17 cellular contexts compared by ENCODE assay signal in the genomic region with DNA sequence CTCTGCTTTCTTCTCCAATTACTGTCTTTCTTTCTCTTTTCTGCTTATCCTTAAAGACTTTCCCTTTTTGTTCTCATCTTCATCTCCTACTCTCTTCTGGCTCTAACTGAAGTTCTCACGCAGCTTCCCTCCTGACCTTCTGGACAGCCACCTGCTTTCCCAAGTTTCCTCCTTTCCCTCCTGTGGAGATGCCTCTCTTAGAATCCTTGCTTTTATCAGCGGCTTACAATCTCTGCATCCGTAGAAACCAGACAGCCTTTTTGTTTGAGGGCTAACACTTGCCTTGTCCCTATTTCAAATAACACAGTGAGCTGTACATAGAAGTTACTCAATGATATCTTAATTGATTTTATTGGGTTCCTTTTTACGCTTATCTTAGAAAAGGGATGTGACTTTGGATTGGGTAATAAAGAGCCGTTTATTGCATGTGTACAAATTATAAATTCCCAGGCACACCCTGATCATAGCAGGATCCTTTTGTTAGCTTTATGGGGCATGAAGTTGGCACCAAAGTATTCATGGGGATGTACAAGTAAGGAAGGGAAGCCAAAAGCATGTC. TPM values are rescaled to one million over a fixed set of nuclear protein-coding genes. Genes with fewer than 3 reads are reported as not detected.
DNase-seq lines count a peak whose midpoint lies in the region; ATAC-seq and TF ChIP-seq lines count a peak whose summit lies in the region.
"Had no signal": no experiment of that assay in that cellular context is flagged by ENCODE, and none has a peak within 500 bp of the region (broad histone marks: within the 10 kb centered on the region; RNA-seq: fewer than 3 reads in every experiment).

No MANE protein-coding gene starts in this region.

- H3K4me1 ChIP-seq in mammary epithelial cell (ENCODE audit: insufficient read depth, low read length) (peaks cover 42% of the 10 kb centered on the region), SK-N-SH (ENCODE audit: control insufficient read depth in 1 of 2, insufficient read depth in 2 of 2, low read depth in 1 of 2, low read length in 1 of 2) (peaks cover 7 to 17% of the 10 kb centered on the region in 2 experiments)

- no peak for TF ChIP-seq CTCF in CD14-positive monocyte (IDR thresholded peaks at IDR 0.05)
- TF ChIP-seq CTCF in mammary epithelial cell (conservative IDR thresholded peaks at IDR 0.05 in 1 of 2, IDR thresholded peaks at IDR 0.05 in 1 of 2; ENCODE audit: extremely low read depth in 1 of 2, insufficient read depth in 1 of 2, low read depth in 1 of 2, low read length in 2 of 2), result no peak
- no peak for TF ChIP-seq CTCF in SK-N-SH (IDR thresholded peaks at IDR 0.05)

- H3K36me3 Mint-ChIP-seq in CD14-positive monocyte, result peaks cover 15 to 17% of the 10 kb centered on the region in 2 donors
- H3K36me3 Mint-ChIP-seq in natural killer cell treated with Interleukin-12 subunit alpha and Interleukin-12 subunit beta and Interleukin-15 and Interleukin-18, amount 100 ng/mL, for 72 hours, result peaks cover 11% of the 10 kb centered on the region

- H3K27me3 ChIP-seq in mammary epithelial cell (ENCODE audit: insufficient read depth, low read length) (no peaks in the 10 kb centered on the region), SK-N-SH (ENCODE audit: insufficient read depth) (no peaks in the 10 kb centered on the region)
- H3K27me3 ChIP-seq: body of pancreas, tibial artery had no signal

- intact Hi-C loops in CD14-positive monocyte (cut with micrococcal nuclease) (loop anchor here in 1 of 2 donors (5.0 kb wide), 1 partner anchor 35 kb away; no protein-coding TSS in a partner anchor), mammary epithelial cell (cut with micrococcal nuclease) (no loop called here)

- no peak overlapping the region for H3K4me3 ChIP-seq in mammary epithelial cell (replicated peaks in 1 of 3; ENCODE audit: insufficient read depth in 1 of 3, low read depth in 2 of 3, low read length in 3 of 3)
- H3K4me3 ChIP-seq in SK-N-SH (ENCODE audit: low read depth in 2 of 2, low read length in 1 of 2), result no peak overlapping the region
- H3K4me3 ChIP-seq: body of pancreas, SK-N-MC, tibial artery had no signal

- TF ChIP-seq RAD21 in SK-N-SH (IDR thresholded peaks at IDR 0.05; ENCODE audit: low read length), result no peak

- POLR2A ChIA-PET in SK-N-SH (lab: Yijun Ruan, JAX), result no interaction called here

- H3K79me2 ChIP-seq in mammary epithelial cell (ENCODE audit: insufficient read depth, low read length) (peaks cover 29% of the 10 kb centered on the region), SK-N-SH (ENCODE audit: insufficient read depth) (peaks cover 23% of the 10 kb centered on the region)

- no peak for ATAC-seq in natural killer cell treated with Interleukin-12 subunit alpha and Interleukin-12 subunit beta and Interleukin-15 and Interleukin-18, amount 100 ng/mL, for 72 hours
- ATAC-seq: body of pancreas, sciatic nerve had no signal

- H3K9ac ChIP-seq in mammary epithelial cell (ENCODE audit: insufficient read depth, low read length) (no peak overlapping the region), SK-N-SH (no peak overlapping the region)

- H3K4me3 Mint-ChIP-seq in CD14-positive monocyte, result peak overlapping the region; percentile 3 to 55
- peak overlapping the region; percentile 32 for H3K4me3 Mint-ChIP-seq in natural killer cell treated with Interleukin-12 subunit alpha and Interleukin-12 subunit beta and Interleukin-15 and Interleukin-18, amount 100 ng/mL, for 72 hours

- H4K20me1 ChIP-seq in mammary epithelial cell (ENCODE audit: insufficient read depth, low read length), result no peaks in the 10 kb centered on the region
- no peaks in the 10 kb centered on the region; the same call in 1 of the 2 replicates for H4K20me1 ChIP-seq in SK-N-SH (ENCODE audit: insufficient read depth)

- TF ChIP-seq EP300 in SK-N-SH (IDR thresholded peaks at IDR 0.05; ENCODE audit: borderline replicate concordance in 1 of 2, low read depth in 1 of 2, low read length in 1 of 2), result no peak

- in situ Hi-C loops in mammary epithelial cell (cut with MboI; ENCODE audit: low sequenced_read_pairs in 2 of 2), result no loop called here

- peaks cover 0 to 1% (median 0%) of the 10 kb centered on the region in 7 donors for H3K9me3 Mint-ChIP-seq in CD14-positive monocyte
- no peaks in the 10 kb centered on the region for H3K9me3 Mint-ChIP-seq in natural killer cell treated with Interleukin-12 subunit alpha and Interleukin-12 subunit beta and Interleukin-15 and Interleukin-18, amount 100 ng/mL, for 72 hours

- peaks cover 0 to 4% (median 2%) of the 10 kb centered on the region in 3 donors for H3K27me3 Mint-ChIP-seq in CD14-positive monocyte (ENCODE audit: low read depth in 3 of 3)
- no peaks in the 10 kb centered on the region for H3K27me3 Mint-ChIP-seq in natural killer cell treated with Interleukin-12 subunit alpha and Interleukin-12 subunit beta and Interleukin-15 and Interleukin-18, amount 100 ng/mL, for 72 hours

- no TSS peak for BruUV-seq in mammary epithelial cell (replicated peaks; lab: Mats Ljungman, UMichigan)

- H3K9me2 ChIP-seq in SK-N-SH, result no peaks in the 10 kb centered on the region

- CTCF ChIA-PET in mammary epithelial cell (lab: Charles Lee; ENCODE audit: low non-redundant PET), result no interaction called here
- CTCF ChIA-PET in SK-N-SH (lab: Yijun Ruan, JAX), result interaction anchor here (1.8 kb wide), 1 partner anchor 34 kb away, joined by 7 read pairs; no protein-coding TSS in a partner anchor

- H3K9me3 ChIP-seq in mammary epithelial cell (replicated peaks; ENCODE audit: insufficient read depth, low read length) (no peaks in the 10 kb centered on the region), SK-N-SH (no peaks in the 10 kb centered on the region)
- H3K9me3 ChIP-seq: body of pancreas, tibial artery had no signal

- no peak overlapping the region for H2AFZ ChIP-seq in mammary epithelial cell (ENCODE audit: low read depth, low read length)
- no peak overlapping the region for H2AFZ ChIP-seq in SK-N-SH (ENCODE audit: low read depth)

- DNase-seq in CD14-positive monocyte (ENCODE audit: low spot score), result no peak
- peak; percentile 81 for DNase-seq in LoVo (ENCODE audit: low spot score)
- DNase-seq in mammary epithelial cell, result no peak
- no peak for DNase-seq in natural killer cell treated with Interleukin-12 subunit alpha and Interleukin-12 subunit beta and Interleukin-15 and Interleukin-18, amount 100 ng/mL, for 72 hours (ENCODE audit: low spot score)
- DNase-seq in NCI-H2081 treated with DMSO at 0.1 percent for 48 hours (lab: John Stamatoyannopoulos, UW), result no peak
- DNase-seq in A172 (ENCODE audit: low spot score), result no peak
- DNase-seq in SK-N-SH, result no peak
- DNase-seq in activated CD4-positive, alpha-beta T cell treated with anti-CD3 and anti-CD28 coated beads for 4 hours, result no peak
- DNase-seq: activated naive CD4-positive, alpha-beta T cell treated with Interleukin-2 at 50 U/mL for 16 hours; body of pancreas; DMS153; NCI-H1105; stimulated activated CD4-positive, alpha-beta T cell treated with anti-CD3 and anti-CD28 coated beads, Interleukin-2, amount 100 ng/mL, for 48 hours; stimulated activated CD8-positive, alpha-beta memory T cell treated with anti-CD3 and anti-CD28 coated beads, Interleukin-4, amount 100 ng/mL, for 48 hours; tibial artery had no signal

- H3K36me3 ChIP-seq in mammary epithelial cell (ENCODE audit: insufficient read depth, low read length) (no peaks in the 10 kb centered on the region), SK-N-SH (replicated peaks in 1 of 2; ENCODE audit: control insufficient read depth in 1 of 2, insufficient read depth in 2 of 2, low read length in 1 of 2) (no peaks in the 10 kb centered on the region)
- H3K36me3 ChIP-seq: tibial artery had no signal

- dilution Hi-C loops in mammary epithelial cell (cut with HindIII; ENCODE audit: low sequenced_read_pairs), result no loop called here

- H3F3A ChIP-seq in SK-N-SH (replicated peaks; ENCODE audit: insufficient read depth), result peaks cover 12% of the 10 kb centered on the region

- H3K27ac Mint-ChIP-seq in CD14-positive monocyte, result peak overlapping the region; percentile 87 to 96 (median 92)
- peak overlapping the region; percentile 83 to 93 for H3K27ac Mint-ChIP-seq in natural killer cell treated with Interleukin-12 subunit alpha and Interleukin-12 subunit beta and Interleukin-15 and Interleukin-18, amount 100 ng/mL, for 72 hours

- peaks cover 89% of the 10 kb centered on the region for H3K4me1 Mint-ChIP-seq in CD14-positive monocyte
- H3K4me1 Mint-ChIP-seq in natural killer cell treated with Interleukin-12 subunit alpha and Interleukin-12 subunit beta and Interleukin-15 and Interleukin-18, amount 100 ng/mL, for 72 hours (ENCODE audit: low read depth in 2 of 2), result peaks cover 64 to 65% of the 10 kb centered on the region in 2 donors

- peak overlapping the region; percentile 50 for H3K27ac ChIP-seq in mammary epithelial cell (ENCODE audit: insufficient read depth, low read depth, low read length)
- H3K27ac ChIP-seq in SK-N-SH (ENCODE audit: low read depth in 2 of 2, low read length in 1 of 2), result peak overlapping the region in 1 of 2 experiments; percentile 52; a peak in 2 of 4 replicates
- H3K27ac ChIP-seq: body of pancreas, SK-N-MC had no signal

- 67% methylated on average over 5 of the region's 5 CpGs for WGBS in mammary epithelial cell (ENCODE audit: low coverage, missing lambda C conversion rate)
- WGBS in SK-N-SH (ENCODE audit: low lambda C conversion rate), result 89% methylated on average over 5 of the region's 5 CpGs

- H3K4me2 ChIP-seq in mammary epithelial cell (ENCODE audit: insufficient read depth, low read depth, low read length) (no peak overlapping the region), SK-N-SH (no peak overlapping the region)

TF ChIP-seq in SK-N-SH, 30 proteins besides CTCF, POLR2A, EP300 and RAD21 (continues in another document):
- TF ChIP-seq TAF1 (IDR thresholded peaks at IDR 0.05; ENCODE audit: borderline replicate concordance, low read depth, low read length) (no peak), TEAD4 (IDR thresholded peaks at IDR 0.05; ENCODE audit: borderline replicate concordance, insufficient read depth) (no peak)
- TF ChIP-seq, protein P1, sequence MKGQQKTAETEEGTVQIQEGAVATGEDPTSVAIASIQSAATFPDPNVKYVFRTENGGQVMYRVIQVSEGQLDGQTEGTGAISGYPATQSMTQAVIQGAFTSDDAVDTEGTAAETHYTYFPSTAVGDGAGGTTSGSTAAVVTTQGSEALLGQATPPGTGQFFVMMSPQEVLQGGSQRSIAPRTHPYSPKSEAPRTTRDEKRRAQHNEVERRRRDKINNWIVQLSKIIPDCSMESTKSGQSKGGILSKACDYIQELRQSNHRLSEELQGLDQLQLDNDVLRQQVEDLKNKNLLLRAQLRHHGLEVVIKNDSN (IDR thresholded peaks at IDR 0.05; ENCODE audit: borderline replicate concordance, low read depth), result no peak

RNA-seq across cellular contexts. Expression of gene LGALS3, which starts 2.0 kb away (rescaled TPM):
- polyA plus RNA-seq in CD14-positive monocyte (100 to 1,000 TPM; 788 to 878 TPM), mammary epithelial cell (156 TPM), SK-N-SH (2012; rRNA removed) (59.5 and 59.8 TPM in 2 replicates)
- total RNA-seq in mammary epithelial cell, result 100 to 1,000 TPM; 138 to 232 TPM
- polyA minus RNA-seq in mammary epithelial cell, result 47.3 TPM
- total RNA-seq in natural killer cell treated with Interleukin-12 subunit alpha and Interleukin-12 subunit beta and Interleukin-15 and Interleukin-18, amount 100 ng/mL, for 72 hours, result 100 to 1,000 TPM; 161 to 224 TPM
- 87.7 and 134 TPM in 2 replicates for total RNA-seq in A172 (2014; rRNA removed; shearing (Covaris generic))
- 50.7 and 56.5 TPM in 2 replicates for polyA plus RNA-seq in SK-N-SH (2012; cell fraction: cytosol; rRNA removed)
- 51.5 and 55.5 TPM in 2 replicates for polyA plus RNA-seq in SK-N-SH (2012; cell fraction: nucleus; rRNA removed)
